In the genomic region with DNA sequence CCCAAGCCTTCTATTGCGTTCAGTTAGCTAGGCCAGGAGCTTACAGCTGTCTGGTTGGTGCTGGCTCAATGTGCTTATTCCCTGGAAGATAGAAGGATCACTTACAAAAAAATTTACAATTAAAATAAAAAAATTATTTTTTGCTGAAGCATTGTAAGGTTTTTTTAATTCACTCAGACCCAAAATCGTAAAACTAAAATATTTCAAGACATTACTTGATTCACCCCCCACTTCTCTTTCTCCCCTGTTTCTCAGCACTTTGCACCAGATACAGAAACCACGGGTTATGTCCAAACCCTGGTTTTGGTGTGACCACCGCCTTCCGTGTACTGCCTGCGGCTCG, we compare ENCODE assay signal across 8 cellular contexts. TPM values are rescaled to one million over a fixed set of nuclear protein-coding genes. Genes with fewer than 3 reads are reported as not detected.
DNase-seq lines count a peak whose midpoint lies in the region; ATAC-seq, FAIRE-seq and TF ChIP-seq lines count a peak whose summit lies in the region.

No MANE protein-coding gene starts in this region.

- ATAC-seq in GM21360 (IDR thresholded peaks at IDR 0.05; ENCODE audit: unreplicated experiment): peak; percentile 6
- no peak for ATAC-seq in gastroesophageal sphincter
- no peak for ATAC-seq in GM18505 (IDR thresholded peaks at IDR 0.05; ENCODE audit: unreplicated experiment)
- no peak for ATAC-seq in GM18517 (IDR thresholded peaks at IDR 0.05; ENCODE audit: unreplicated experiment)

- TF ChIP-seq CTCF in gastroesophageal sphincter (IDR thresholded peaks at IDR 0.05): no peak
- TF ChIP-seq CTCF in prostate gland (IDR thresholded peaks at IDR 0.05): no peak

- WGBS in gastroesophageal sphincter (ENCODE audit: low coverage in 1 of 2), 2 donors: 1 to 3% methylated on average over 7 of the region's 7 CpGs
- whole genome bisulfite sequencing in prostate gland: 15% methylated on average over 7 of the region's 7 CpGs

- no peak overlapping the region for H2AFZ ChIP-seq in Karpas-422 (ENCODE audit: low read length)

- no peak overlapping the region for H3K27ac Mint-ChIP-seq in activated T-helper 1 cell treated with anti-CD3 and anti-CD28 coated beads, Interleukin-12 subunit alpha, Interleukin-12 subunit beta, Interleukin-2, Interleukin-4 antibody, amounts not matched to agents 30 ng/mL and 10 ng/mL and 1 ng/mL, durations not matched to agents 14 hours and 24 hours and 36 hours

- H3K36me3 Mint-ChIP-seq in activated T-helper 1 cell treated with anti-CD3 and anti-CD28 coated beads, Interleukin-12 subunit alpha, Interleukin-12 subunit beta, Interleukin-2, Interleukin-4 antibody, amounts not matched to agents 30 ng/mL and 10 ng/mL and 1 ng/mL, durations not matched to agents 14 hours and 24 hours and 36 hours (ENCODE audit: low read depth): no peaks in the 10 kb centered on the region

- H3K4me2 ChIP-seq in Karpas-422 (ENCODE audit: low read depth, low read length, poor library complexity, severe bottlenecking): no peak overlapping the region

- intact Hi-C loops in activated T-helper 1 cell treated with anti-CD3 and anti-CD28 coated beads, Interleukin-12 subunit alpha, Interleukin-12 subunit beta, Interleukin-2, Interleukin-4 antibody, amounts not matched to agents 30 ng/mL and 10 ng/mL and 1 ng/mL, durations not matched to agents 14 hours and 24 hours and 36 hours (cut with micrococcal nuclease): loop anchor here (2.0 to 10.0 kb wide), 3 partner anchors 345 to 651 kb away; no protein-coding TSS in a partner anchor
- intact Hi-C loops in prostate gland (cut with DNase I): loop anchor here (2.0 to 10.0 kb wide), 4 partner anchors 105 to 916 kb away; no protein-coding TSS in a partner anchor

- H3K79me2 ChIP-seq in Karpas-422 (ENCODE audit: low read length): no peaks in the 10 kb centered on the region

- H3K9me3 ChIP-seq in gastroesophageal sphincter (no peaks in the 10 kb centered on the region), prostate gland (no peaks in the 10 kb centered on the region), Karpas-422 (ENCODE audit: low read length) (peaks cover 4% of the 10 kb centered on the region; the same call in 1 of the 2 replicates)

- H3K27ac ChIP-seq in gastroesophageal sphincter (peak overlapping the region; percentile 95 to 99 (median 98)), prostate gland (peak overlapping the region; percentile 90 to 97), Karpas-422 (ENCODE audit: low read length) (no peak overlapping the region)

- no peak for TF ChIP-seq EP300 in gastroesophageal sphincter (IDR thresholded peaks at IDR 0.05)

- H3K4me1 Mint-ChIP-seq in activated T-helper 1 cell treated with anti-CD3 and anti-CD28 coated beads, Interleukin-12 subunit alpha, Interleukin-12 subunit beta, Interleukin-2, Interleukin-4 antibody, amounts not matched to agents 30 ng/mL and 10 ng/mL and 1 ng/mL, durations not matched to agents 14 hours and 24 hours and 36 hours (ENCODE audit: low read depth): no peaks in the 10 kb centered on the region

- no peak overlapping the region for H3K9ac ChIP-seq in Karpas-422 (ENCODE audit: low read length)

- H3K27me3 Mint-ChIP-seq in activated T-helper 1 cell treated with anti-CD3 and anti-CD28 coated beads, Interleukin-12 subunit alpha, Interleukin-12 subunit beta, Interleukin-2, Interleukin-4 antibody, amounts not matched to agents 30 ng/mL and 10 ng/mL and 1 ng/mL, durations not matched to agents 14 hours and 24 hours and 36 hours (ENCODE audit: insufficient read depth): peaks cover 41% of the 10 kb centered on the region

- no peaks in the 10 kb centered on the region for H4K20me1 ChIP-seq in Karpas-422 (ENCODE audit: insufficient read depth, low read depth, low read length)

- peak overlapping the region; percentile 15 for H3K4me3 Mint-ChIP-seq in activated T-helper 1 cell treated with anti-CD3 and anti-CD28 coated beads, Interleukin-12 subunit alpha, Interleukin-12 subunit beta, Interleukin-2, Interleukin-4 antibody, amounts not matched to agents 30 ng/mL and 10 ng/mL and 1 ng/mL, durations not matched to agents 14 hours and 24 hours and 36 hours

- no peak for DNase-seq in activated T-helper 1 cell treated with anti-CD3 and anti-CD28 coated beads, Interleukin-12 subunit alpha, Interleukin-12 subunit beta, Interleukin-2, Interleukin-4 antibody, amounts not matched to agents 30 ng/mL and 10 ng/mL and 1 ng/mL, durations not matched to agents 14 hours and 24 hours and 36 hours (ENCODE audit: low spot score)
- DNase-seq in prostate gland (ENCODE audit: low spot score) (no peak), Karpas-422 (no peak), RCC 7860 (ENCODE audit: low spot score) (no peak)

- H3K4me1 ChIP-seq in gastroesophageal sphincter: peaks cover 0 to 62% (median 9%) of the 10 kb centered on the region in 3 donors
- no peaks in the 10 kb centered on the region for H3K4me1 ChIP-seq in prostate gland (replicated peaks)
- no peaks in the 10 kb centered on the region for H3K4me1 ChIP-seq in Karpas-422 (ENCODE audit: low read length)

- no peaks in the 10 kb centered on the region for H3K9me2 ChIP-seq in Karpas-422 (replicated peaks; ENCODE audit: insufficient read depth, low read length)

- no peak for TF ChIP-seq POLR2A in gastroesophageal sphincter (IDR thresholded peaks at IDR 0.05)
- no peak for TF ChIP-seq POLR2A in prostate gland (IDR thresholded peaks at IDR 0.05)
- no peak for TF ChIP-seq POLR2A in GM18505 (IDR thresholded peaks at IDR 0.05; ENCODE audit: borderline replicate concordance, extremely low read depth, insufficient read depth, insufficient read length)

- FAIRE-seq in RCC 7860 (lab: Jason Lieb, UNC): no peak

- H3K36me3 ChIP-seq in gastroesophageal sphincter (no peaks in the 10 kb centered on the region), prostate gland (no peaks in the 10 kb centered on the region), Karpas-422 (ENCODE audit: insufficient read depth, low read length) (no peaks in the 10 kb centered on the region)

- H3K4me3 ChIP-seq in gastroesophageal sphincter: peak overlapping the region; percentile 46 to 87
- peak overlapping the region; percentile 79 to 82 for H3K4me3 ChIP-seq in prostate gland
- H3K4me3 ChIP-seq in Karpas-422 (ENCODE audit: low read length): no peak overlapping the region

- H3K9me3 Mint-ChIP-seq in activated T-helper 1 cell treated with anti-CD3 and anti-CD28 coated beads, Interleukin-12 subunit alpha, Interleukin-12 subunit beta, Interleukin-2, Interleukin-4 antibody, amounts not matched to agents 30 ng/mL and 10 ng/mL and 1 ng/mL, durations not matched to agents 14 hours and 24 hours and 36 hours: no peaks in the 10 kb centered on the region

- H3K27me3 ChIP-seq in gastroesophageal sphincter (no peaks in the 10 kb centered on the region), prostate gland (replicated peaks; ENCODE audit: insufficient read depth) (no peaks in the 10 kb centered on the region), Karpas-422 (ENCODE audit: low read length) (no peaks in the 10 kb centered on the region)

RNA-seq across cellular contexts. Expression of a gene that starts 0.9 kb away (rescaled TPM):
- total RNA-seq in activated T-helper 1 cell treated with anti-CD3 and anti-CD28 coated beads, Interleukin-12 subunit alpha, Interleukin-12 subunit beta, Interleukin-2, Interleukin-4 antibody, amounts not matched to agents 30 ng/mL and 10 ng/mL and 1 ng/mL, durations not matched to agents 14 hours and 24 hours and 36 hours: 10.4 and 10.7 TPM in 2 replicates
- 10 to 100 TPM; 81.5 to 98.9 (median 86.8) TPM for total RNA-seq in gastroesophageal sphincter
- 10 to 100 TPM; 32.9 to 92.6 TPM for total RNA-seq in prostate gland
- not detected in 2 replicates for total RNA-seq in Karpas-422 (2014; rRNA removed; shearing (Covaris generic); ENCODE audit: low replicate concordance)

Comparison
In these comparisons a context has a peak if more than half of its experiments do, and no peak if none do; other contexts are left out.
1. RNA of a gene that starts 0.9 kb away (total RNA-seq): 32.9 to 92.6 TPM in prostate gland, 81.5 to 98.9 TPM in gastroesophageal sphincter and 10.4 to 10.7 TPM in activated T-helper 1 cell treated with anti-CD3 and anti-CD28 coated beads, Interleukin-12 subunit alpha, Interleukin-12 subunit beta, Interleukin-2, Interleukin-4 antibody, amounts not matched to agents 30 ng/mL and 10 ng/mL and 1 ng/mL, durations not matched to agents 14 hours and 24 hours and 36 hours; not detected in Karpas-422; every median in the first group is over 10 times any median in the second.